ENCODE assay signal across 19 cellular contexts in the genomic region with DNA sequence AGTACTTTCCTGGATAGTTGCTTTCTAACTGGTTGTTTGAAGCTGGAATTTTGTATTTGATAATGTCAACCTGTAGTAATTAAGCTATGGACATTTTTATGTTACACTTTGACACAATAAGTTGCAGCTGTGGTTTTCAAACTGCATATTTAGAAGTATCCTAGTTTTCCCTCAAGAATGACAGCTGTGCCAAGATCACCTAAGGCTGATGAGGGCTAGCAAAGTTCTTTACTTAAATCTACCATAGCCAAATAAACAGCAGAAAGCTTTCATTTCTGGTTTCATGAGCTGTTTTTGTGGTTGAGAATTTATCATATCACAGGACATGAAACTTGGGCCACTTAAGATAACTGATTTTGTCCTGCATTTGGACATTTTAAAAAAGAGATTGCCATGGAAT. TPM values are rescaled to one million over a fixed set of nuclear protein-coding genes. Genes with fewer than 3 reads are reported as not detected.
DNase-seq lines count a peak whose midpoint lies in the region; ATAC-seq, FAIRE-seq and TF ChIP-seq lines count a peak whose summit lies in the region.
"Had no signal": no experiment of that assay in that cellular context is flagged by ENCODE, and none has a peak within 500 bp of the region (broad histone marks: within the 10 kb centered on the region; RNA-seq: fewer than 3 reads in every experiment).

No MANE protein-coding gene starts in this region.

- no peak overlapping the region for H3K27ac ChIP-seq in K562 (ENCODE audit: extremely low read depth, low read depth, low read length)
- peak overlapping the region; percentile 36 to 40 for H3K27ac ChIP-seq in uterus
- no peak overlapping the region for H3K27ac ChIP-seq in CD4-positive, alpha-beta T cell (ENCODE audit: low read depth, low read length)
- H3K27ac ChIP-seq: C4-2B, HL-60, SJSA1 had no signal

- no peak for TF ChIP-seq RAD21 in K562 (CRISPR knock-in tag; conservative IDR thresholded peaks at IDR 0.05 in 1 of 2, IDR thresholded peaks at IDR 0.05 in 1 of 2)

- no peak overlapping the region for H3K9ac ChIP-seq in K562 (ENCODE audit: insufficient read depth in 1 of 2, low read depth in 2 of 2, low read length in 2 of 2)

- FAIRE-seq in K562 (lab: Jason Lieb, UNC), result peak; percentile 37
- FAIRE-seq: GM12892, H54, HTR-8/SVneo had no signal

- ATAC-seq in natural killer cell treated with Interleukin-12 subunit alpha and Interleukin-12 subunit beta and Interleukin-15 and Interleukin-18, amount 100 ng/mL, for 72 hours, result no peak
- ATAC-seq in natural killer cell, result no peak
- ATAC-seq in K562, result no peak
- no peak for ATAC-seq in HG03521 (IDR thresholded peaks at IDR 0.05; ENCODE audit: unreplicated experiment)
- ATAC-seq in CD4-positive, alpha-beta T cell (ENCODE audit: poor library complexity), result no peak

- H3K9me1 ChIP-seq in K562 (ENCODE audit: control insufficient read depth, insufficient read depth, low read length), result no peaks in the 10 kb centered on the region

- H3K4me1 Mint-ChIP-seq in natural killer cell treated with Interleukin-12 subunit alpha and Interleukin-12 subunit beta and Interleukin-15 and Interleukin-18, amount 100 ng/mL, for 72 hours (ENCODE audit: low read depth in 2 of 2), result peaks cover 4 to 12% of the 10 kb centered on the region in 2 donors
- H3K4me1 Mint-ChIP-seq in natural killer cell, result no peaks in the 10 kb centered on the region
- H3K4me1 Mint-ChIP-seq in CD4-positive, alpha-beta T cell (ENCODE audit: low read depth), result no peaks in the 10 kb centered on the region

- peaks cover 14 to 27% of the 10 kb centered on the region in 2 donors for H3K27me3 Mint-ChIP-seq in natural killer cell treated with Interleukin-12 subunit alpha and Interleukin-12 subunit beta and Interleukin-15 and Interleukin-18, amount 100 ng/mL, for 72 hours
- peaks cover 21 to 44% of the 10 kb centered on the region in 2 donors for H3K27me3 Mint-ChIP-seq in natural killer cell (ENCODE audit: low read depth in 2 of 2)
- H3K27me3 Mint-ChIP-seq in CD4-positive, alpha-beta T cell, result peaks cover 18% of the 10 kb centered on the region

- H3K4me2 ChIP-seq in K562 (ENCODE audit: insufficient read depth, low read length), result no peak overlapping the region

- H3K4me3 ChIP-seq in K562 (no peak overlapping the region), uterus (no peak overlapping the region)
- H3K4me3 ChIP-seq: MG63, SJSA1 had no signal

- H3K4me3 Mint-ChIP-seq in natural killer cell treated with Interleukin-12 subunit alpha and Interleukin-12 subunit beta and Interleukin-15 and Interleukin-18, amount 100 ng/mL, for 72 hours, result peak overlapping the region; percentile 1
- H3K4me3 Mint-ChIP-seq in natural killer cell, result no peak overlapping the region
- no peak overlapping the region for H3K4me3 Mint-ChIP-seq in CD4-positive, alpha-beta T cell

- CTCF ChIA-PET in K562 (lab: Yijun Ruan, JAX; ENCODE audit: low intra/inter-chr PET ratio), result no interaction called here
- CTCF ChIA-PET in CD4-positive, alpha-beta T cell (lab: Charles Lee), result no interaction called here

- H3K9me3 ChIP-seq in K562 (replicated peaks; ENCODE audit: control insufficient read depth, insufficient read depth, low read depth, low read length) (no peaks in the 10 kb centered on the region), uterus (no peaks in the 10 kb centered on the region)
- H3K9me3 ChIP-seq in CD4-positive, alpha-beta T cell (ENCODE audit: control insufficient read depth, low read length), result no peaks in the 10 kb centered on the region
- H3K9me3 ChIP-seq: MG63 had no signal

- no peaks in the 10 kb centered on the region; a peak in 1 of 5 replicates for H3K4me1 ChIP-seq in K562 (replicated peaks in 1 of 2; ENCODE audit: control insufficient read depth in 2 of 2, insufficient read depth in 2 of 2, low read length in 2 of 2)
- no peaks in the 10 kb centered on the region for H3K4me1 ChIP-seq in uterus

- H3K27me3 ChIP-seq in K562 (ENCODE audit: control insufficient read depth in 2 of 2, insufficient read depth in 2 of 2, low read length in 2 of 2) (no peaks in the 10 kb centered on the region; a peak in 2 of 5 replicates), uterus (no peaks in the 10 kb centered on the region)
- H3K27me3 ChIP-seq in CD4-positive, alpha-beta T cell (ENCODE audit: control insufficient read depth, insufficient read depth, low read length), result peaks cover 10% of the 10 kb centered on the region
- H3K27me3 ChIP-seq: MG63, SJSA1 had no signal

- intact Hi-C loops in natural killer cell (cut with micrococcal nuclease), result no loop called here
- intact Hi-C loops in K562 (cut with micrococcal nuclease), result no loop called here
- intact Hi-C loops in uterus (cut with DNase I; ENCODE audit: low total_unique reads), result no loop called here
- intact Hi-C loops in CD4-positive, alpha-beta T cell (cut with DNase I, micrococcal nuclease), result no loop called here

- H4K20me1 ChIP-seq in K562 (replicated peaks; ENCODE audit: control insufficient read depth, insufficient read depth, low read length), result no peaks in the 10 kb centered on the region

- no peaks in the 10 kb centered on the region for H3K36me3 Mint-ChIP-seq in natural killer cell treated with Interleukin-12 subunit alpha and Interleukin-12 subunit beta and Interleukin-15 and Interleukin-18, amount 100 ng/mL, for 72 hours
- no peaks in the 10 kb centered on the region for H3K36me3 Mint-ChIP-seq in natural killer cell
- H3K36me3 Mint-ChIP-seq in CD4-positive, alpha-beta T cell (ENCODE audit: low read depth), result no peaks in the 10 kb centered on the region

- in situ Hi-C loops in K562 (cut with MboI), result no loop called here

- H3K79me2 ChIP-seq in K562 (ENCODE audit: control insufficient read depth, insufficient read depth, low read length), result no peaks in the 10 kb centered on the region

- no TSS peak for BruUV-seq in K562 (replicated peaks; lab: Mats Ljungman, UMichigan)

- no peaks in the 10 kb centered on the region for H3K9me3 Mint-ChIP-seq in natural killer cell treated with Interleukin-12 subunit alpha and Interleukin-12 subunit beta and Interleukin-15 and Interleukin-18, amount 100 ng/mL, for 72 hours
- H3K9me3 Mint-ChIP-seq in natural killer cell, result no peaks in the 10 kb centered on the region
- no peaks in the 10 kb centered on the region for H3K9me3 Mint-ChIP-seq in CD4-positive, alpha-beta T cell

- TF ChIP-seq EP300 in K562 (IDR thresholded peaks at IDR 0.05; ENCODE audit: low read length), result no peak

- no peak overlapping the region for H2AFZ ChIP-seq in K562 (ENCODE audit: low read depth, low read length)

- no peak overlapping the region for H3K27ac Mint-ChIP-seq in natural killer cell treated with Interleukin-12 subunit alpha and Interleukin-12 subunit beta and Interleukin-15 and Interleukin-18, amount 100 ng/mL, for 72 hours
- no peak overlapping the region for H3K27ac Mint-ChIP-seq in natural killer cell
- H3K27ac Mint-ChIP-seq in CD4-positive, alpha-beta T cell, result no peak overlapping the region

- TF ChIP-seq POLR2A in K562 (conservative IDR thresholded peaks at IDR 0.05), result no peak
- no peak for TF ChIP-seq POLR2A in uterus (IDR thresholded peaks at IDR 0.05)

- H3K36me3 ChIP-seq in K562 (ENCODE audit: control insufficient read depth, insufficient read depth, low read length) (no peaks in the 10 kb centered on the region), uterus (no peaks in the 10 kb centered on the region)
- H3K36me3 ChIP-seq: SJSA1 had no signal

- DNase-seq in natural killer cell treated with Interleukin-12 subunit alpha and Interleukin-12 subunit beta and Interleukin-15 and Interleukin-18, amount 100 ng/mL, for 72 hours (ENCODE audit: low spot score), result no peak
- DNase-seq in natural killer cell (no peak), OCI-M1 (lab: John Stamatoyannopoulos, UW) (peak; percentile 15), K562 (ENCODE audit: extremely low read depth in 1 of 4, low spot score in 3 of 4) (no peak), uterus (no peak), GOT3 (lab: John Stamatoyannopoulos, UW) (no peak)
- no peak for DNase-seq in CD4-positive, alpha-beta T cell
- DNase-seq: DMS153, MG63, NCI-H1092 treated with DMSO at 0.1 percent for 48 hours, NCI-H1694 treated with DMSO at 0.1 percent for 48 hours, NCI-H526 treated with DMSO at 0.1 percent for 48 hours had no signal

- POLR2A ChIA-PET in K562 (lab: Yijun Ruan, JAX), result interaction anchor here (0.6 kb wide), 1 partner anchor 27 kb away, joined by 3 read pairs; no protein-coding TSS in a partner anchor
- POLR2A ChIA-PET in CD4-positive, alpha-beta T cell (lab: Charles Lee), result interaction anchor here (1.1 kb wide), 1 partner anchor 31 kb away, joined by 4 read pairs; a partner anchor contains a TSS

- TF ChIP-seq CTCF in natural killer cell (IDR thresholded peaks at IDR 0.05), result no peak
- no peak for TF ChIP-seq CTCF in K562 (IDR thresholded peaks at IDR 0.05 in 2 of 3, conservative IDR thresholded peaks at IDR 0.05 in 1 of 3; ENCODE audit: insufficient read depth in 2 of 3, low read depth in 1 of 3, low read length in 3 of 3)
- no peak for TF ChIP-seq CTCF in uterus (IDR thresholded peaks at IDR 0.05)
- TF ChIP-seq CTCF in CD4-positive, alpha-beta T cell (IDR thresholded peaks at IDR 0.05), result no peak

RNA-seq across cellular contexts. Expression of a gene that starts 30.6 kb away (rescaled TPM):
- total RNA-seq in natural killer cell treated with Interleukin-12 subunit alpha and Interleukin-12 subunit beta and Interleukin-15 and Interleukin-18, amount 100 ng/mL, for 72 hours, result 1 to 10 TPM; 2.7 to 5.3 TPM
- total RNA-seq in natural killer cell, result 1 to 10 TPM in 1 of 3 donors, under 1 TPM in 2; 0.97 to 1.1 (median 0.99) TPM
- total RNA-seq in K562 (2011; cell fraction: chromatin; rRNA removed; ENCODE audit: low replicate concordance), result 0.56 TPM in 1 of 2 replicates, not detected in the other
- 0.26 and 0.50 TPM in 2 replicates for total RNA-seq in K562 (2011; cell fraction: nucleolus; rRNA removed)
- total RNA-seq in K562 (2011; cell fraction: nucleoplasm; rRNA removed), result 0.44 and 0.53 TPM in 2 replicates
- 4.0 and 5.9 TPM in 2 replicates for total RNA-seq in K562 (2014; rRNA removed)
- 5.3 and 5.8 TPM in 2 replicates for total RNA-seq in K562 (2014; rRNA removed; fragmentation: Illumina TruSeq; extraction: Trizol)
- 3.3 and 3.5 TPM in 2 replicates for total RNA-seq in K562 (2015; rRNA removed; fragmentation: Illumina TruSeq; extraction: Trizol)
- 4.0 and 4.3 TPM in 2 replicates for total RNA-seq in K562 (2021)
- 10.4 and 17.4 TPM in 2 replicates for polyA plus RNA-seq in K562 (2011; rRNA removed)
- polyA plus RNA-seq in K562 (2011; cell fraction: cytosol; rRNA removed), result 5.7 and 7.7 TPM in 2 replicates
- polyA plus RNA-seq in K562 (2011; cell fraction: nucleus; rRNA removed), result 3.4 and 3.8 TPM in 2 replicates
- 4.5 and 4.6 TPM in 2 replicates for polyA plus RNA-seq in K562 (2012)
- polyA plus RNA-seq in K562 (2014; fragmentation: Illumina TruSeq; extraction: Trizol), result 5.1 and 5.8 TPM in 2 replicates
- polyA plus RNA-seq in K562 (2014; fragmentation: Nextera tagmentation; extraction: Ambion mirVana), result 10 to 100 TPM; 12.6 to 14.6 TPM
- polyA plus RNA-seq in K562 (2014; rRNA removed), result 5.7 and 8.2 TPM in 2 replicates
- 1.5 and 2.5 TPM in 2 replicates for polyA minus RNA-seq in K562 (2011; rRNA and poly(A)+ RNA removed)
- polyA minus RNA-seq in K562 (2011; cell fraction: cytosol; rRNA and poly(A)+ RNA removed), result 3.7 TPM in 1 of 2 replicates, not detected in the other
- polyA minus RNA-seq in K562 (2011; cell fraction: nucleus; rRNA and poly(A)+ RNA removed), result 0.40 and 0.44 TPM in 2 replicates
- total RNA-seq in uterus, result 10 to 100 TPM in 3 of 4 donors, 1 to 10 TPM in 1; 7.2 to 47.6 (median 34.4) TPM
- 1 to 10 TPM; 3.6 to 4.4 TPM for total RNA-seq in CD4-positive, alpha-beta T cell

RNA-seq across cellular contexts. Expression of a gene that starts 30.8 kb away (rescaled TPM):
- 10 to 100 TPM; 26.4 to 28.4 TPM for total RNA-seq in natural killer cell treated with Interleukin-12 subunit alpha and Interleukin-12 subunit beta and Interleukin-15 and Interleukin-18, amount 100 ng/mL, for 72 hours
- total RNA-seq in natural killer cell (10 to 100 TPM; 15.6 to 31.2 (median 23.7) TPM), K562 (2014; rRNA removed) (35.0 TPM in 2 replicates), K562 (2014; rRNA removed; fragmentation: Illumina TruSeq; extraction: Trizol) (39.1 and 39.6 TPM in 2 replicates), K562 (2015; rRNA removed; fragmentation: Illumina TruSeq; extraction: Trizol) (17.2 and 21.8 TPM in 2 replicates), K562 (2021) (21.7 and 22.2 TPM in 2 replicates), uterus (10 to 100 TPM; 33.6 to 75.1 (median 54.0) TPM)
- 56.2 and 157 TPM in 2 replicates for total RNA-seq in K562 (2011; cell fraction: chromatin; rRNA removed; ENCODE audit: low replicate concordance)
- total RNA-seq in K562 (2011; cell fraction: nucleolus; rRNA removed), result 30.2 and 37.0 TPM in 2 replicates
- total RNA-seq in K562 (2011; cell fraction: nucleoplasm; rRNA removed), result 68.5 and 112 TPM in 2 replicates
- polyA plus RNA-seq in K562 (2011; rRNA removed) (58.4 and 67.9 TPM in 2 replicates), K562 (2014; fragmentation: Illumina TruSeq; extraction: Trizol) (30.2 and 30.8 TPM in 2 replicates), K562 (2014; fragmentation: Nextera tagmentation; extraction: Ambion mirVana) (10 to 100 TPM; 18.9 to 21.6 TPM), K562 (2014; rRNA removed) (36.9 and 41.2 TPM in 2 replicates)
- polyA plus RNA-seq in K562 (2011; cell fraction: cytosol; rRNA removed), result 7.1 and 21.4 TPM in 2 replicates
- 60.5 and 104 TPM in 2 replicates for polyA plus RNA-seq in K562 (2011; cell fraction: nucleus; rRNA removed)
- 10.0 and 20.1 TPM in 2 replicates for polyA plus RNA-seq in K562 (2012)
- polyA minus RNA-seq in K562 (2011; rRNA and poly(A)+ RNA removed), result 35.5 and 53.3 TPM in 2 replicates
- 9.9 and 12.3 TPM in 2 replicates for polyA minus RNA-seq in K562 (2011; cell fraction: cytosol; rRNA and poly(A)+ RNA removed)
- 64.0 and 118 TPM in 2 replicates for polyA minus RNA-seq in K562 (2011; cell fraction: nucleus; rRNA and poly(A)+ RNA removed)
- 10 to 100 TPM; 28.2 to 30.8 TPM for total RNA-seq in CD4-positive, alpha-beta T cell

Comparison
In these comparisons a context has a peak if more than half of its experiments do, and no peak if none do; other contexts are left out.
1. H3K27ac ChIP-seq: peak in uterus (2 of 2); none in K562 (single experiment) and CD4-positive, alpha-beta T cell (single experiment).